Comparison of ENCODE assay signal across 33 cellular contexts in the genomic region with DNA sequence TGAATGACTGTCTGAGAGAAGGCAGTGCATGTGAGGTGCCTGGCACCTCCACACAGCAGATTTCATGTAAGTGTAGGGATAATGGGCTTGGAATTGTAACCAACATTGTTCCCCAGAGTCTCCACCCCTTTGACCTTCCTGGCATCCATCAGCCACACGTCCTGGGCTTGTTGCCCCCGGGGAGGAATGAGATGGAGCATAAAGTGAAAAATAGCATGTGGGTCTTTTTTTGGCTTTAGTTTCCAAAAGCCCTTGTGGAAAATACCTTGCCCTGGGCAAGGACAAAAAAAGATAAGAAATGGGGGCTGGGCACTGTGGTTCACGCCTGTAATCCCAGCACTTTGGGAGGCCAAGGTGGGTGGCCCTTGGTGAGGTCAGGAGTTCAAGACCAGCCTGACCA.
"Had no signal": no experiment of that assay in that cellular context is flagged by ENCODE, and none has a peak within 500 bp of the region (broad histone marks: within the 10 kb centered on the region; RNA-seq: fewer than 3 reads in every experiment).

No MANE protein-coding gene starts in this region.

- H3K4me3 ChIP-seq: adrenal gland, ascending aorta, ovary, smooth muscle cell, upper lobe of left lung, vagina had no signal

- H3K4me1 Mint-ChIP-seq: activated naive CD8-positive, alpha-beta T cell treated with anti-CD3 and anti-CD28 coated beads for 36 hours; naive B cell; stimulated activated naive CD8-positive, alpha-beta T cell treated with anti-CD3 and anti-CD28 coated beads, Interleukin-15, amount 100 ng/mL, for 72 hours had no signal

- ATAC-seq: esophagus mucosa; stimulated activated naive CD8-positive, alpha-beta T cell treated with anti-CD3 and anti-CD28 coated beads, Interleukin-15, amount 100 ng/mL, for 72 hours had no signal

- H3K27ac ChIP-seq: adrenal gland, ascending aorta, ovary, upper lobe of left lung, vagina, VCaP had no signal

- H3K27me3 ChIP-seq: adrenal gland, ascending aorta, ovary, upper lobe of left lung, vagina had no signal

- H3K4me2 ChIP-seq: smooth muscle cell had no signal

- FAIRE-seq: frontal cortex, islet of Langerhans, TTC549 had no signal

- DNase-seq: activated CD4-positive, alpha-beta T cell treated with anti-CD3 and anti-CD28 coated beads for 48 hours; activated CD4-positive, alpha-beta T cell treated with anti-CD3 and anti-CD28 coated beads, Interleukin-2, amount 50 U/mL, for 48 hours; activated CD8-positive, alpha-beta memory T cell treated with anti-CD3 and anti-CD28 coated beads, Interleukin-2, amount 50 U/mL, for 4 hours; activated effector memory CD4-positive, alpha-beta T cell treated with anti-CD3 and anti-CD28 coated beads, Interleukin-2, amount 50 U/mL, for 16 hours; activated naive CD4-positive, alpha-beta T cell treated with anti-CD3 and anti-CD28 coated beads for 36 hours; activated naive CD8-positive, alpha-beta T cell treated with anti-CD3 and anti-CD28 coated beads for 36 hours; activated T-cell treated with anti-CD3 and anti-CD28 coated beads, Interleukin-2, amount 50 U/mL, for 1 hour; central memory CD4-positive, alpha-beta T cell; naive B cell; ovary; retina; stimulated activated CD4-positive, alpha-beta T cell treated with anti-CD3 and anti-CD28 coated beads, Interleukin-1b, Interleukin-23, amount 100 ng/mL, for 48 hours; stimulated activated CD4-positive, alpha-beta T cell treated with anti-CD3 and anti-CD28 coated beads, Interleukin-4, amount 100 ng/mL, for 4 hours; stimulated activated CD8-positive, alpha-beta memory T cell treated with anti-CD3 and anti-CD28 coated beads, Interleukin-4, amount 100 ng/mL, for 48 hours; stimulated activated naive CD8-positive, alpha-beta T cell treated with anti-CD3 and anti-CD28 coated beads, Interleukin-15, amount 100 ng/mL, for 72 hours; substantia nigra; T-helper 9 cell; upper lobe of left lung had no signal

- H3K36me3 Mint-ChIP-seq: activated naive CD8-positive, alpha-beta T cell treated with anti-CD3 and anti-CD28 coated beads for 36 hours; brain; stimulated activated memory B cell treated with anti-CD40 and anti-IgM and Interleukin-4, amounts not matched to agents 10 μg/mL and 1 μg/mL and 100 μg/mL, for 72 hours had no signal

- H3K36me3 ChIP-seq: adrenal gland, ascending aorta, ovary, upper lobe of left lung, vagina had no signal

- H3K4me1 ChIP-seq: adrenal gland, ascending aorta, vagina had no signal

- H3K27ac Mint-ChIP-seq: activated naive CD4-positive, alpha-beta T cell treated with anti-CD3 and anti-CD28 coated beads for 36 hours; activated naive CD8-positive, alpha-beta T cell treated with anti-CD3 and anti-CD28 coated beads for 36 hours; activated T-helper 1 cell treated with anti-CD3 and anti-CD28 coated beads, Interleukin-12 subunit alpha, Interleukin-12 subunit beta, Interleukin-2, Interleukin-4 antibody, amounts not matched to agents 30 ng/mL and 10 ng/mL and 1 ng/mL, durations not matched to agents 14 hours and 24 hours and 36 hours; brain; mesothelial cell of epicardium; naive B cell; progenitor cell of endocrine pancreas; stimulated activated memory B cell treated with anti-CD40 and anti-IgM and Interleukin-4, amounts not matched to agents 10 μg/mL and 1 μg/mL and 100 μg/mL, for 72 hours; T-helper 1 cell treated with Interleukin-12 subunit alpha and Interleukin-12 subunit beta and Interleukin-4 antibody, amounts not matched to agents 30 μg/mL and 1 μg/mL, for 36 hours had no signal

- H3K9me3 ChIP-seq: adrenal gland, ovary, vagina had no signal

- H3K4me3 Mint-ChIP-seq: activated naive CD4-positive, alpha-beta T cell treated with anti-CD3 and anti-CD28 coated beads for 36 hours; activated naive CD8-positive, alpha-beta T cell treated with anti-CD3 and anti-CD28 coated beads for 36 hours; activated T-helper 1 cell treated with anti-CD3 and anti-CD28 coated beads, Interleukin-12 subunit alpha, Interleukin-12 subunit beta, Interleukin-2, Interleukin-4 antibody, amounts not matched to agents 30 ng/mL and 10 ng/mL and 1 ng/mL, durations not matched to agents 14 hours and 24 hours and 36 hours; brain; mesothelial cell of epicardium; naive B cell; stimulated activated memory B cell treated with anti-CD40 and anti-IgM and Interleukin-4, amounts not matched to agents 10 μg/mL and 1 μg/mL and 100 μg/mL, for 72 hours; stimulated activated naive CD8-positive, alpha-beta T cell treated with anti-CD3 and anti-CD28 coated beads, Interleukin-15, amount 100 ng/mL, for 72 hours; T-helper 1 cell treated with Interleukin-12 subunit alpha and Interleukin-12 subunit beta and Interleukin-4 antibody, amounts not matched to agents 30 μg/mL and 1 μg/mL, for 36 hours had no signal
